Comparison of ENCODE assay signal across 18 cellular contexts in the genomic region with DNA sequence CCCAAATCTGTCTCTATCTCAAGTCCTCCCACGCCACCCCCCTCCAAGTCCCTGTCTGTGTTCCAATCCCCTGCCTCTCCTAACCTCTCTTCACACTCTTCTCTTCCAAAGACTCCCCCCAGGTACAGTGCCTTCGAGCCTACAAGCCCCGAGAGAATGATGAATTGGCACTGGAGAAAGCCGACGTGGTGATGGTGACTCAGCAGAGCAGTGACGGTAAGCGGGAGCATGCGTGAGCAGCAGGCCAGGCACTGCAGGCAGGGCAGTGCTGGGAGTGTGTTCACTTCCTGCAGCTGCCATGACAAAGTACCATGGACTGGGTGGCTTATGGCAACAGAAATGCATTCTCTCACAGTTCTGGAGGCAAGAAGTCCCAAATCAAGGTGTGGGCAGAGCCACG. TPM values are rescaled to one million over a fixed set of nuclear protein-coding genes. Genes with fewer than 3 reads are reported as not detected.
DNase-seq lines count a peak whose midpoint lies in the region; ATAC-seq and TF ChIP-seq lines count a peak whose summit lies in the region.
"Had no signal": no experiment of that assay in that cellular context is flagged by ENCODE, and none has a peak within 500 bp of the region (broad histone marks: within the 10 kb centered on the region; RNA-seq: fewer than 3 reads in every experiment).

No MANE protein-coding gene starts in this region.

- no peak overlapping the region for H3K14ac ChIP-seq in H9 (ENCODE audit: insufficient read depth, low read length)

- H4K5ac ChIP-seq in H9 (ENCODE audit: insufficient read length, low read depth, low read length), result no peak overlapping the region

- H3K9me3 ChIP-seq in CD4-positive, CD25-positive, alpha-beta regulatory T cell (ENCODE audit: control insufficient read depth in 2 of 2, low read length in 2 of 2), result no peaks in the 10 kb centered on the region
- H3K9me3 ChIP-seq in H9 (ENCODE audit: control insufficient read depth, low read depth, low read length) (no peaks in the 10 kb centered on the region), WERI-Rb-1 (ENCODE audit: severe bottlenecking) (no peaks in the 10 kb centered on the region)

- H3K36me3 ChIP-seq in CD4-positive, CD25-positive, alpha-beta regulatory T cell (ENCODE audit: control insufficient read depth, insufficient read depth, low read length), result peaks cover 6% of the 10 kb centered on the region
- no peaks in the 10 kb centered on the region for H3K36me3 ChIP-seq in WERI-Rb-1

- H3K79me2 ChIP-seq in H9 (ENCODE audit: insufficient read depth, low read length), result no peaks in the 10 kb centered on the region

- H2AK5ac ChIP-seq in H9 (ENCODE audit: insufficient read length, low read length), result no peak overlapping the region

- H3K4ac ChIP-seq in H9 (ENCODE audit: low read depth, low read length), result no peak overlapping the region

- H3T11ph ChIP-seq in H9 (ENCODE audit: low read length), result no peak overlapping the region

- ATAC-seq in CD4-positive, CD25-positive, alpha-beta regulatory T cell (ENCODE audit: low read depth in 2 of 2), result no peak
- ATAC-seq in HG02588 (IDR thresholded peaks at IDR 0.05; ENCODE audit: unreplicated experiment), result no peak
- ATAC-seq: GM12878, PC-3 had no signal

- no peak overlapping the region for H3K4me3 ChIP-seq in CD4-positive, CD25-positive, alpha-beta regulatory T cell (ENCODE audit: low read depth, low read length)
- H3K4me3 ChIP-seq in fibroblast of mammary gland (ENCODE audit: control insufficient read depth, low read depth, low read length), result no peak overlapping the region
- no peak overlapping the region for H3K4me3 ChIP-seq in WERI-Rb-1 (ENCODE audit: low read depth, low read length)
- H3K4me3 ChIP-seq: GM12878 had no signal

- H3K4me3 Mint-ChIP-seq in CD4-positive, CD25-positive, alpha-beta regulatory T cell, result no peak overlapping the region
- no peak overlapping the region for H3K4me3 Mint-ChIP-seq in H9

- WGBS in H9 (ENCODE audit: extremely low coverage, insufficient read length, low lambda C conversion rate), result no CpG with 5 or more reads among the region's 9 CpGs

- TF ChIP-seq CTCF in H9 (conservative IDR thresholded peaks at IDR 0.05), result no peak
- no peak for TF ChIP-seq CTCF in fibroblast of mammary gland (conservative IDR thresholded peaks at IDR 0.05; ENCODE audit: control insufficient read depth, insufficient read depth, low read depth, low read length)
- TF ChIP-seq CTCF in WERI-Rb-1 (IDR thresholded peaks at IDR 0.05; ENCODE audit: low read depth, low read length), result no peak

- H2BK12ac ChIP-seq in H9 (ENCODE audit: insufficient read length, low read depth, low read length), result no peak overlapping the region

- H3K79me1 ChIP-seq in H9 (ENCODE audit: insufficient read depth, low read depth, low read length, poor library complexity, severe bottlenecking), result no peaks in the 10 kb centered on the region

- no peak overlapping the region for H3K4me2 ChIP-seq in H9 (ENCODE audit: insufficient read depth, insufficient read length, low read length)
- H3K4me2 ChIP-seq: KMS-11 had no signal

- H3K27ac ChIP-seq in CD4-positive, CD25-positive, alpha-beta regulatory T cell (ENCODE audit: insufficient read depth, low read length, poor library complexity, severe bottlenecking), result no peak overlapping the region
- H3K27ac ChIP-seq in H9 (ENCODE audit: insufficient read length, low read depth, low read length), result no peak overlapping the region
- H3K27ac ChIP-seq in WERI-Rb-1, result no peak overlapping the region
- H3K27ac ChIP-seq: KMS-11 had no signal

- no peak overlapping the region for H3K9ac ChIP-seq in H9 (ENCODE audit: extremely low read depth, insufficient read length, low read length)
- H3K9ac ChIP-seq: KMS-11 had no signal

- peak overlapping the region in 2 of 3 donors; percentile 1 to 37 for H3K27ac Mint-ChIP-seq in CD4-positive, CD25-positive, alpha-beta regulatory T cell
- peak overlapping the region in 2 of 3 experiments; percentile 32 to 42; a peak in 4 of 7 replicates for H3K27ac Mint-ChIP-seq in H9

- H3K23me2 ChIP-seq in H9 (ENCODE audit: insufficient read length, low read depth, low read length, poor library complexity, severe bottlenecking), result no peaks in the 10 kb centered on the region

- no peak overlapping the region for H4K91ac ChIP-seq in H9 (ENCODE audit: insufficient read length, low read depth, low read length)

- H3K4me1 Mint-ChIP-seq in CD4-positive, CD25-positive, alpha-beta regulatory T cell, result no peaks in the 10 kb centered on the region
- H3K4me1 Mint-ChIP-seq in H9, result no peaks in the 10 kb centered on the region

- no peak overlapping the region for H4K8ac ChIP-seq in H9 (replicated peaks; ENCODE audit: insufficient read length, low read depth, low read length)

- no peak for DNase-seq in CD4-positive, CD25-positive, alpha-beta regulatory T cell
- DNase-seq in H9, result no peak
- peak; percentile 41 for DNase-seq in amniotic epithelial cell (ENCODE audit: low read depth)
- DNase-seq in fibroblast of mammary gland (ENCODE audit: low read depth), result peak; percentile 16
- DNase-seq in NCI-H748 (lab: John Stamatoyannopoulos, UW; ENCODE audit: unreplicated experiment), result no peak
- no peak for DNase-seq in WERI-Rb-1
- DNase-seq: AML-193, MV-4-11, NCI-H1436, NCI-H2081 treated with DMSO at 0.1 percent for 48 hours, NCI-H2227 treated with DMSO at 0.1 percent for 48 hours, NCI-H524 treated with DMSO at 0.1 percent for 48 hours, PC-3, Right ventricle myocardium superior had no signal

- H3K27me3 ChIP-seq in CD4-positive, CD25-positive, alpha-beta regulatory T cell (ENCODE audit: control insufficient read depth, insufficient read depth, low read length), result no peaks in the 10 kb centered on the region
- H3K27me3 ChIP-seq in H9 (ENCODE audit: insufficient read depth, low read length) (no peaks in the 10 kb centered on the region), WERI-Rb-1 (ENCODE audit: insufficient read depth, low read depth, severe bottlenecking) (no peaks in the 10 kb centered on the region)

- H3K56ac ChIP-seq in H9 (ENCODE audit: insufficient read length, low read depth, low read length), result no peak overlapping the region

- no peak overlapping the region for H3K18ac ChIP-seq in H9 (ENCODE audit: insufficient read length, low read depth, low read length)

- peaks cover 0 to 2% (median 0%) of the 10 kb centered on the region in 7 donors for H3K9me3 Mint-ChIP-seq in CD4-positive, CD25-positive, alpha-beta regulatory T cell
- no peaks in the 10 kb centered on the region for H3K9me3 Mint-ChIP-seq in H9

- H3K23ac ChIP-seq in H9 (ENCODE audit: insufficient read length, low read depth, low read length), result no peak overlapping the region

- no peak overlapping the region for H2BK120ac ChIP-seq in H9 (ENCODE audit: low read depth, low read length, poor library complexity, severe bottlenecking)

- no peak overlapping the region for H2BK5ac ChIP-seq in H9 (ENCODE audit: insufficient read length, low read length)

- H3K27me3 Mint-ChIP-seq in CD4-positive, CD25-positive, alpha-beta regulatory T cell, result no peaks in the 10 kb centered on the region
- H3K27me3 Mint-ChIP-seq in H9 (ENCODE audit: low read depth), result no peaks in the 10 kb centered on the region

- H2BK20ac ChIP-seq in H9 (ENCODE audit: low read depth, low read length, poor library complexity, severe bottlenecking), result no peak overlapping the region

- H4K20me1 ChIP-seq in H9 (ENCODE audit: control insufficient read depth, insufficient read depth, insufficient read length), result no peaks in the 10 kb centered on the region

- no peak overlapping the region for H2AFZ ChIP-seq in H9 (ENCODE audit: low read length)

- H3K4me1 ChIP-seq in CD4-positive, CD25-positive, alpha-beta regulatory T cell (ENCODE audit: control insufficient read depth, insufficient read depth, low read length, poor library complexity, severe bottlenecking), result no peaks in the 10 kb centered on the region
- no peaks in the 10 kb centered on the region for H3K4me1 ChIP-seq in H9 (ENCODE audit: insufficient read depth, low read length)

- no peak overlapping the region for H2BK15ac ChIP-seq in H9 (ENCODE audit: low read depth, low read length)

- H3K36me3 Mint-ChIP-seq in CD4-positive, CD25-positive, alpha-beta regulatory T cell, result peaks cover 26% of the 10 kb centered on the region
- H3K36me3 Mint-ChIP-seq in H9 (ENCODE audit: insufficient read depth in 1 of 3, low read depth in 3 of 3), result peaks cover 18 to 41% (median 33%) of the 10 kb centered on the region in 3 experiments; a peak in 6 of 7 replicates

RNA-seq across cellular contexts. Expression of gene ARHGEF5, which starts 23.4 kb away (rescaled TPM):
- 10.5 TPM for total RNA-seq in CD4-positive, CD25-positive, alpha-beta regulatory T cell
- 1 to 10 TPM in 3 of 4 donors, under 1 TPM in 1; 0.67 to 1.9 (median 1.5) TPM for polyA plus RNA-seq in CD4-positive, CD25-positive, alpha-beta regulatory T cell
- 32.3 and 33.9 TPM in 2 replicates for total RNA-seq in H9 (2021)
- total RNA-seq: G401 had no signal

RNA-seq across cellular contexts. Expression of gene NOBOX, which starts 24.8 kb away (rescaled TPM):
- total RNA-seq in CD4-positive, CD25-positive, alpha-beta regulatory T cell, result not detected
- polyA plus RNA-seq in CD4-positive, CD25-positive, alpha-beta regulatory T cell, result not detected
- not detected in 2 replicates for total RNA-seq in H9 (2021)
- total RNA-seq: G401, GM12878, PC-3, Right ventricle myocardium superior had no signal
- polyA plus RNA-seq: GM12878 had no signal

Comparison
In these comparisons a context has a peak if more than half of its experiments do, and no peak if none do; other contexts are left out.
1. DNase-seq: peak in amniotic epithelial cell (single experiment) and fibroblast of mammary gland (single experiment); none in CD4-positive, CD25-positive, alpha-beta regulatory T cell (0 of 3), H9 (single experiment), NCI-H748 (single experiment) and WERI-Rb-1 (single experiment).